Comparison of ENCODE assay signal across 9 cellular contexts in the genomic region with DNA sequence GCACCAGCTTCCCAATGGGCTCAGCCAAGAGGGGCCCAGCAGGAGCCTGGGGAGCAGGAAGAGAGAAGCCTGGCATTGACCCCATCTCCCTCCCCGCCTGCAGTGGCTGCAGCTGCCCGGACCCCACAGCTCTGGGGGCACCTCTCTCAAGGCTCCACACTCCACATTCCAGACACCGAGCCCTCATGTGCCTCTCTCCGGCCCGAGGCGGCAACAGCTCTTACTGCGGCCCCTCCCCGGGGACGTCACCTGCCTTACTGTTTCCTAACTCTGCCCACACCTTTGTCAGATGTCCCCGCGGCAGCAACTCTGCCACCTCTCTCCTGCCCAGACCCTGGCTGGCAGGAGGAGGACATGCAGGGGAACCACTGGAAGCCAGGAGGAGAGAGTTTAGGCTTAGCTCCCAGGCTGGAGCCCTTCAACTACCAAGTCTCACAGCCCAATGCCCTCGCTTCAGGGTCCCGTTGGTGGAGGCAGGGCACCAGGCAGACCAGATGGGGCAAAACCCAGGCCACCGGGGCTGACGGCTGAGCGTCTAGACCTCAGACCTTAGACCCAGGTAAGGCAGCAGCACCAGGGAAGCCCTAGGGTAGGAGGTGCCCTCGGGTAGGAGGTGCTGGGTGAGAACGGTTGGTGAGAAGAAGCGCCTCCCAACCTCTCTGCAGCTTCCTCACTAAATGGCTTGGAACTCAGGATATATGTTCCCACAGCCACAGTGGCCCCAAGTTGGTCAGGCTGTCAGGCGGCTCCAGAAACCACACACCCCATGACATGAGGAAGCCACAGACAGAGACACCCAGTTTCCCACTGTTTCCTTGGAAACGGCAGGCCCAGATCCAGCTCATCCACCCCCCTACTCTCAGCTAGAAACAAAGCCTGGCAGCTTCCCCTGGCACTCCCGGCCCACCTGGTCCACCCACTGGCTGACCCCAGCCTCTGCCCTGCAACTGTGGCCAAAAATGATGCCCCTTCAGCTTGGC. TPM values are rescaled to one million over a fixed set of nuclear protein-coding genes. Genes with fewer than 3 reads are reported as not detected.
DNase-seq lines count a peak whose midpoint lies in the region; ATAC-seq, FAIRE-seq and TF ChIP-seq lines count a peak whose summit lies in the region.
"Had no signal": no experiment of that assay in that cellular context is flagged by ENCODE, and none has a peak within 500 bp of the region (broad histone marks: within the 10 kb centered on the region; RNA-seq: fewer than 3 reads in every experiment).

No MANE protein-coding gene starts in this region.

- ATAC-seq in K562 (no peak), HG03521 (IDR thresholded peaks at IDR 0.05; ENCODE audit: unreplicated experiment) (no peak), GM18520 (IDR thresholded peaks at IDR 0.05; ENCODE audit: unreplicated experiment) (no peak)
- no peak for ATAC-seq in stimulated activated naive B cell treated with anti-CD40 and anti-IgM and Interleukin-4, amounts not matched to agents 10 μg/mL and 1 μg/mL and 100 μg/mL, for 72 hours (replicated peaks)

- peak overlapping the region in 1 of 2 experiments; percentile 91; a peak in 1 of 4 replicates for H3K9ac ChIP-seq in K562 (ENCODE audit: insufficient read depth in 1 of 2, low read depth in 2 of 2, low read length in 2 of 2)
- H3K9ac ChIP-seq in muscle layer of colon (ENCODE audit: low read length): no peak overlapping the region

- DNase-seq in AG04450 (ENCODE audit: low read depth, low spot score): no peak
- DNase-seq in HK-2 (ENCODE audit: unreplicated experiment): peak; percentile 69
- no peak for DNase-seq in K562 (ENCODE audit: extremely low read depth in 1 of 4, low spot score in 3 of 4)
- no peak for DNase-seq in 8988T
- DNase-seq in stimulated activated naive B cell treated with anti-CD40 and anti-IgM and Interleukin-4, amounts not matched to agents 10 μg/mL and 1 μg/mL and 100 μg/mL, for 72 hours: no peak

- no TSS peak for BruUV-seq in K562 (replicated peaks; lab: Mats Ljungman, UMichigan)

- TF ChIP-seq POLR2A in K562 (conservative IDR thresholded peaks at IDR 0.05): no peak

- no peaks in the 10 kb centered on the region for H3K36me3 Mint-ChIP-seq in stimulated activated naive B cell treated with anti-CD40 and anti-IgM and Interleukin-4, amounts not matched to agents 10 μg/mL and 1 μg/mL and 100 μg/mL, for 72 hours

- no peak overlapping the region for H2AFZ ChIP-seq in K562 (ENCODE audit: low read depth, low read length)

- intact Hi-C loops in K562 (cut with micrococcal nuclease): loop anchor here (2.0 kb wide), 1 partner anchor 319 kb away; no protein-coding TSS in a partner anchor

- H3K9me3 ChIP-seq in AG04450 (ENCODE audit: control insufficient read depth, insufficient read depth, low read length): no peaks in the 10 kb centered on the region; the same call in 1 of the 2 replicates
- no peaks in the 10 kb centered on the region for H3K9me3 ChIP-seq in K562 (replicated peaks; ENCODE audit: control insufficient read depth, insufficient read depth, low read depth, low read length)
- no peaks in the 10 kb centered on the region for H3K9me3 ChIP-seq in muscle layer of colon (ENCODE audit: low read length)

- CTCF ChIA-PET in AG04450 (lab: Charles Lee): interaction anchor here (0.6 to 5.4 kb wide), 7 partner anchors 39 to 478 kb away, joined by 3 to 75 read pairs (median 8); no protein-coding TSS in a partner anchor
- CTCF ChIA-PET in K562 (lab: Yijun Ruan, JAX; ENCODE audit: low intra/inter-chr PET ratio): interaction anchor here (0.6 kb wide), 1 partner anchor 409 kb away, joined by 4 read pairs; no protein-coding TSS in a partner anchor

- H3K9me3 Mint-ChIP-seq in stimulated activated naive B cell treated with anti-CD40 and anti-IgM and Interleukin-4, amounts not matched to agents 10 μg/mL and 1 μg/mL and 100 μg/mL, for 72 hours: no peaks in the 10 kb centered on the region

- H3K27ac ChIP-seq in AG04450 (ENCODE audit: low read depth, low read length) (peak overlapping the region; percentile 90), K562 (ENCODE audit: extremely low read depth, low read depth, low read length) (no peak overlapping the region), muscle layer of colon (ENCODE audit: low read depth, low read length) (peak overlapping the region; percentile 92)

- H3K4me1 ChIP-seq in K562 (replicated peaks in 1 of 2; ENCODE audit: control insufficient read depth in 2 of 2, insufficient read depth in 2 of 2, low read length in 2 of 2) (peaks cover 0 to 17% of the 10 kb centered on the region in 2 experiments; a peak in 4 of 5 replicates), muscle layer of colon (ENCODE audit: insufficient read depth, low read length) (peaks cover 31% of the 10 kb centered on the region)

- in situ Hi-C loops in K562 (cut with MboI): no loop called here

- H3K4me2 ChIP-seq in K562 (ENCODE audit: insufficient read depth, low read length): no peak overlapping the region

- POLR2A ChIA-PET in AG04450 (lab: Yijun Ruan, JAX): interaction anchor here (2.1 to 2.5 kb wide), 2 partner anchors 14 to 60 kb away, joined by 18 to 25 read pairs; a partner anchor contains a TSS
- POLR2A ChIA-PET in K562 (lab: Yijun Ruan, JAX): interaction anchor here (0.6 kb wide), 2 partner anchors 49 to 68 kb away, joined by 3 read pairs; no protein-coding TSS in a partner anchor

- H3K27me3 Mint-ChIP-seq in stimulated activated naive B cell treated with anti-CD40 and anti-IgM and Interleukin-4, amounts not matched to agents 10 μg/mL and 1 μg/mL and 100 μg/mL, for 72 hours: peaks cover 30 to 32% of the 10 kb centered on the region in 2 donors

- H3K9me1 ChIP-seq in K562 (ENCODE audit: control insufficient read depth, insufficient read depth, low read length): no peaks in the 10 kb centered on the region

- H3K4me3 ChIP-seq in AG04450 (ENCODE audit: low read depth, low read length) (no peak overlapping the region), K562 (no peak overlapping the region), muscle layer of colon (ENCODE audit: low read depth in 1 of 2, low read length in 2 of 2) (no peak overlapping the region)

- TF ChIP-seq RAD21 in K562 (CRISPR knock-in tag; conservative IDR thresholded peaks at IDR 0.05 in 1 of 2, IDR thresholded peaks at IDR 0.05 in 1 of 2): no peak

- H3K4me1 Mint-ChIP-seq in stimulated activated naive B cell treated with anti-CD40 and anti-IgM and Interleukin-4, amounts not matched to agents 10 μg/mL and 1 μg/mL and 100 μg/mL, for 72 hours: peaks cover 11 to 18% of the 10 kb centered on the region in 2 donors

- H3K4me3 Mint-ChIP-seq in stimulated activated naive B cell treated with anti-CD40 and anti-IgM and Interleukin-4, amounts not matched to agents 10 μg/mL and 1 μg/mL and 100 μg/mL, for 72 hours: peak overlapping the region in 1 of 2 donors; percentile 96

- TF ChIP-seq EP300 in K562 (IDR thresholded peaks at IDR 0.05; ENCODE audit: low read length): no peak

- H3K27me3 ChIP-seq in AG04450 (ENCODE audit: control insufficient read depth, insufficient read depth, low read length) (no peaks in the 10 kb centered on the region), K562 (ENCODE audit: control insufficient read depth in 2 of 2, insufficient read depth in 2 of 2, low read length in 2 of 2) (peaks cover 0 to 16% of the 10 kb centered on the region in 2 experiments; a peak in 3 of 5 replicates), muscle layer of colon (ENCODE audit: control insufficient read depth in 1 of 2, insufficient read depth in 2 of 2, low read length in 2 of 2) (no peaks in the 10 kb centered on the region)

- H3K79me2 ChIP-seq in K562 (ENCODE audit: control insufficient read depth, insufficient read depth, low read length): no peaks in the 10 kb centered on the region

- H3K36me3 ChIP-seq in K562 (ENCODE audit: control insufficient read depth, insufficient read depth, low read length) (no peaks in the 10 kb centered on the region), muscle layer of colon (ENCODE audit: insufficient read depth, low read length) (no peaks in the 10 kb centered on the region)
- H3K36me3 ChIP-seq: cardiac muscle cell had no signal

- no peak for FAIRE-seq in K562 (lab: Jason Lieb, UNC)

- H3K27ac Mint-ChIP-seq in stimulated activated naive B cell treated with anti-CD40 and anti-IgM and Interleukin-4, amounts not matched to agents 10 μg/mL and 1 μg/mL and 100 μg/mL, for 72 hours: no peak overlapping the region

- WGBS in K562 (ENCODE audit: insufficient coverage, low coverage, missing lambda C conversion rate): 56% methylated on average over 6 of the region's 22 CpGs

- no peak for TF ChIP-seq CTCF in AG04450 (IDR thresholded peaks at IDR 0.05; ENCODE audit: low read depth, low read length)
- TF ChIP-seq CTCF in K562 (IDR thresholded peaks at IDR 0.05 in 2 of 3, conservative IDR thresholded peaks at IDR 0.05 in 1 of 3; ENCODE audit: insufficient read depth in 2 of 3, low read depth in 1 of 3, low read length in 3 of 3): no peak

- no peaks in the 10 kb centered on the region for H4K20me1 ChIP-seq in K562 (replicated peaks; ENCODE audit: control insufficient read depth, insufficient read depth, low read length)

RNA-seq across cellular contexts. Expression of a gene that starts 13.3 kb away (rescaled TPM):
- polyA plus RNA-seq in AG04450 (2011; rRNA removed): 15.5 and 15.6 TPM in 2 replicates
- 29.5 and 33.7 TPM in 2 replicates for polyA minus RNA-seq in AG04450 (2011; rRNA and poly(A)+ RNA removed)
- total RNA-seq in K562 (2011; cell fraction: chromatin; rRNA removed; ENCODE audit: low replicate concordance): not detected in 2 replicates
- not detected in 2 replicates for total RNA-seq in K562 (2011; cell fraction: nucleolus; rRNA removed)
- total RNA-seq in K562 (2011; cell fraction: nucleoplasm; rRNA removed): not detected in 2 replicates
- total RNA-seq in K562 (2014; rRNA removed): not detected in 2 replicates
- not detected in 2 replicates for total RNA-seq in K562 (2014; rRNA removed; fragmentation: Illumina TruSeq; extraction: Trizol)
- total RNA-seq in K562 (2015; rRNA removed; fragmentation: Illumina TruSeq; extraction: Trizol): not detected in 2 replicates
- 0.22 and 0.65 TPM in 2 replicates for total RNA-seq in K562 (2021)
- not detected in 2 replicates for polyA plus RNA-seq in K562 (2011; rRNA removed)
- not detected in 2 replicates for polyA plus RNA-seq in K562 (2011; cell fraction: cytosol; rRNA removed)
- 0.24 TPM in 1 of 2 replicates, not detected in the other for polyA plus RNA-seq in K562 (2011; cell fraction: nucleus; rRNA removed)
- 0.12 and 0.25 TPM in 2 replicates for polyA plus RNA-seq in K562 (2012)
- not detected in 2 replicates for polyA plus RNA-seq in K562 (2014; fragmentation: Illumina TruSeq; extraction: Trizol)
- not detected for polyA plus RNA-seq in K562 (2014; fragmentation: Nextera tagmentation; extraction: Ambion mirVana)
- polyA plus RNA-seq in K562 (2014; rRNA removed): not detected in 2 replicates
- polyA minus RNA-seq in K562 (2011; rRNA and poly(A)+ RNA removed): not detected in 2 replicates
- polyA minus RNA-seq in K562 (2011; cell fraction: cytosol; rRNA and poly(A)+ RNA removed): not detected in 2 replicates
- polyA minus RNA-seq in K562 (2011; cell fraction: nucleus; rRNA and poly(A)+ RNA removed): not detected in 2 replicates

RNA-seq across cellular contexts. Expression of a gene that starts 59.8 kb away (rescaled TPM):
- polyA plus RNA-seq in AG04450 (2011; rRNA removed) (1,384 and 2,107 TPM in 2 replicates), K562 (2011; rRNA removed) (0.07 and 0.11 TPM in 2 replicates), K562 (2014; fragmentation: Illumina TruSeq; extraction: Trizol) (2.7 and 2.9 TPM in 2 replicates), K562 (2014; fragmentation: Nextera tagmentation; extraction: Ambion mirVana) (under 1 TPM; 0.39 to 0.48 TPM), K562 (2014; rRNA removed) (1.1 and 2.7 TPM in 2 replicates)
- polyA minus RNA-seq in AG04450 (2011; rRNA and poly(A)+ RNA removed): 2,516 and 3,153 TPM in 2 replicates
- total RNA-seq in K562 (2011; cell fraction: chromatin; rRNA removed; ENCODE audit: low replicate concordance): 2.5 and 3.2 TPM in 2 replicates
- 1.7 TPM in 2 replicates for total RNA-seq in K562 (2011; cell fraction: nucleolus; rRNA removed)
- 2.5 and 3.6 TPM in 2 replicates for total RNA-seq in K562 (2011; cell fraction: nucleoplasm; rRNA removed)
- total RNA-seq in K562 (2014; rRNA removed) (1.5 and 2.1 TPM in 2 replicates), K562 (2014; rRNA removed; fragmentation: Illumina TruSeq; extraction: Trizol) (1.6 TPM in 2 replicates), K562 (2015; rRNA removed; fragmentation: Illumina TruSeq; extraction: Trizol) (2.0 and 2.5 TPM in 2 replicates), K562 (2021) (4.1 and 4.3 TPM in 2 replicates)
- polyA plus RNA-seq in K562 (2011; cell fraction: cytosol; rRNA removed): 0.07 and 0.12 TPM in 2 replicates
- 0.37 and 0.55 TPM in 2 replicates for polyA plus RNA-seq in K562 (2011; cell fraction: nucleus; rRNA removed)
- polyA plus RNA-seq in K562 (2012): 3.4 and 61.3 TPM in 2 replicates
- 0.18 and 0.60 TPM in 2 replicates for polyA minus RNA-seq in K562 (2011; rRNA and poly(A)+ RNA removed)
- polyA minus RNA-seq in K562 (2011; cell fraction: cytosol; rRNA and poly(A)+ RNA removed): 0.91 and 1.4 TPM in 2 replicates
- polyA minus RNA-seq in K562 (2011; cell fraction: nucleus; rRNA and poly(A)+ RNA removed): 0.13 and 0.56 TPM in 2 replicates

Comparison
In these comparisons a context has a peak if more than half of its experiments do, and no peak if none do; other contexts are left out.
1. RNA of a gene that starts 13.3 kb away (polyA plus RNA-seq): 15.5 to 15.6 TPM in AG04450; 0.12 to 0.25 TPM in K562; every median in the first group is over 10 times any median in the second.
2. RNA of a gene that starts 59.8 kb away (polyA plus RNA-seq): 1,384 to 2,107 TPM in AG04450; 0.07 to 61.3 TPM in K562; every median in the first group is over 10 times any median in the second.